ENCODE assay signal across 1 cellular context in genomic region chr12:92032101-92032500, GRCh38.
TF ChIP-seq lines count a peak whose summit lies in the region.

No MANE protein-coding gene starts in this region.

TF ChIP-seq in IMR-90, 13 proteins besides CTCF, POLR2A, EP300 and RAD21 (continued from another document):
- TF ChIP-seq, protein P1, sequence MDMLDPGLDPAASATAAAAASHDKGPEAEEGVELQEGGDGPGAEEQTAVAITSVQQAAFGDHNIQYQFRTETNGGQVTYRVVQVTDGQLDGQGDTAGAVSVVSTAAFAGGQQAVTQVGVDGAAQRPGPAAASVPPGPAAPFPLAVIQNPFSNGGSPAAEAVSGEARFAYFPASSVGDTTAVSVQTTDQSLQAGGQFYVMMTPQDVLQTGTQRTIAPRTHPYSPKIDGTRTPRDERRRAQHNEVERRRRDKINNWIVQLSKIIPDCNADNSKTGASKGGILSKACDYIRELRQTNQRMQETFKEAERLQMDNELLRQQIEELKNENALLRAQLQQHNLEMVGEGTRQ (IDR thresholded peaks at IDR 0.05; ENCODE audit: low read depth, low read length): no peak
- no peak for TF ChIP-seq SMC3 (IDR thresholded peaks at IDR 0.05; ENCODE audit: low read depth, low read length)
- no peak for TF ChIP-seq MAZ (IDR thresholded peaks at IDR 0.05; ENCODE audit: borderline replicate concordance, low read depth, low read length)
- no peak for TF ChIP-seq NFE2L2 (IDR thresholded peaks at IDR 0.05; ENCODE audit: low read depth, low read length)
- TF ChIP-seq RFX5 (IDR thresholded peaks at IDR 0.05; ENCODE audit: low read depth, low read length): no peak
- no peak for TF ChIP-seq FOS (IDR thresholded peaks at IDR 0.05; ENCODE audit: low read depth, low read length)
- TF ChIP-seq CEBPB (IDR thresholded peaks at IDR 0.05; ENCODE audit: low read depth, low read length): no peak
- TF ChIP-seq, protein P2, sequence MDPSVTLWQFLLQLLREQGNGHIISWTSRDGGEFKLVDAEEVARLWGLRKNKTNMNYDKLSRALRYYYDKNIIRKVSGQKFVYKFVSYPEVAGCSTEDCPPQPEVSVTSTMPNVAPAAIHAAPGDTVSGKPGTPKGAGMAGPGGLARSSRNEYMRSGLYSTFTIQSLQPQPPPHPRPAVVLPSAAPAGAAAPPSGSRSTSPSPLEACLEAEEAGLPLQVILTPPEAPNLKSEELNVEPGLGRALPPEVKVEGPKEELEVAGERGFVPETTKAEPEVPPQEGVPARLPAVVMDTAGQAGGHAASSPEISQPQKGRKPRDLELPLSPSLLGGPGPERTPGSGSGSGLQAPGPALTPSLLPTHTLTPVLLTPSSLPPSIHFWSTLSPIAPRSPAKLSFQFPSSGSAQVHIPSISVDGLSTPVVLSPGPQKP (IDR thresholded peaks at IDR 0.05; ENCODE audit: borderline replicate concordance, low read depth, low read length): no peak
TF ChIP-seq in IMR-90: peak in this region for 0.
